Comparison of ENCODE assay signal across 1 cellular context in genomic region chr6:69096681-69097080, GRCh38.
TF ChIP-seq lines count a peak whose summit lies in the region.

No MANE protein-coding gene starts in this region.

TF ChIP-seq in GM12878, 131 proteins besides CTCF, POLR2A, EP300 and RAD21 (continued from another document):
- TF ChIP-seq REST (IDR thresholded peaks at IDR 0.05; ENCODE audit: low read depth, low read length) = no peak
- TF ChIP-seq HDAC6 (IDR thresholded peaks at IDR 0.05; ENCODE audit: unreplicated experiment) = no peak
- TF ChIP-seq KLF5 (IDR thresholded peaks at IDR 0.05; ENCODE audit: partially characterized antibody) = no peak
- no peak for TF ChIP-seq ELK1 (IDR thresholded peaks at IDR 0.05; ENCODE audit: low read depth, low read length)
- no peak for TF ChIP-seq PKNOX1 (IDR thresholded peaks at IDR 0.05)
- no peak for TF ChIP-seq KDM1A (IDR thresholded peaks at IDR 0.05; ENCODE audit: borderline replicate concordance)
- TF ChIP-seq RFX5 (IDR thresholded peaks at IDR 0.05; ENCODE audit: low read depth, low read length) = no peak
- TF ChIP-seq PRDM15 (CRISPR knock-in tag; IDR thresholded peaks at IDR 0.05) = no peak
- no peak for TF ChIP-seq SRF (IDR thresholded peaks at IDR 0.05; ENCODE audit: low read depth in 2 of 2, low read length in 2 of 2)
- TF ChIP-seq ZNF207 (IDR thresholded peaks at IDR 0.05; ENCODE audit: borderline replicate concordance) = no peak
- TF ChIP-seq CREB1 (IDR thresholded peaks at IDR 0.05; ENCODE audit: low read depth) = no peak
